8 cellular contexts compared by ENCODE assay signal in the genomic region with DNA sequence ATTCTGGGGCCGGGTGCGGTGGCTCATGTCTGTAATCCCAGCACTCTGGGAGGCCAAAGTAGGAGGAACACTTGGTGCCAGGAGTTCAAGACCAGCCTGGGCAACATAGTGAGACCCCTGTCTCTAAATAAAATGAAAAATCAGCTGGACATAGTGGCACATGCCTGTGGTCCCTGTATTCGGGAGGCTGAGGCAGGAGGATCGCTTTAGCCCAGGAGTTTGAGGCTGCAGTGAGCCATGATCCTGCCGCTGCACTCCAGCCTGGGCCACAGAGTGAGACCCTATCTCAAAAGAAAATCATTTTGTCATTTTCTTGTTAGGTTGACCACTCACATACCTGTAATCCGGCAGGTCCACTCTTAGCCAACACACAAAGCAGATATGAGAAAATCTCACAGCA.
A peak's percentile ranks its signal among the peaks of the same experiment; 100 is the strongest.
DNase-seq lines count a peak whose midpoint lies in the region; ATAC-seq and TF ChIP-seq lines count a peak whose summit lies in the region.
"Not testable (repeated sequence)": the region's sequence is repeated elsewhere in the genome, so short reads cannot be mapped to it uniquely, and the experiment has no call there.

No MANE protein-coding gene starts in this region.

- H3K4me3 Mint-ChIP-seq in CD14-positive monocyte, result not testable (repeated sequence)

- not testable (repeated sequence) for H3K27ac Mint-ChIP-seq in CD14-positive monocyte

- not testable (repeated sequence) for H3K9me3 ChIP-seq in HEK293 (ENCODE audit: control insufficient read depth, insufficient read depth, low read depth, low read length); lower lobe of right lung; transverse colon

- H3K4me1 Mint-ChIP-seq in CD14-positive monocyte, result not testable (repeated sequence)

- not testable (repeated sequence) for ATAC-seq in lower lobe of right lung

- TF ChIP-seq CTCF in 22Rv1 (IDR thresholded peaks at IDR 0.05), result 0 out of 2 replicates have a peak, but pooled peaks have one; percentile 2
- not testable (repeated sequence) for TF ChIP-seq CTCF in CD14-positive monocyte (IDR thresholded peaks at IDR 0.05); HEK293 (tag by site-specific recombination; IDR thresholded peaks at IDR 0.05); lower lobe of right lung (IDR thresholded peaks at IDR 0.05); transverse colon (IDR thresholded peaks at IDR 0.05)

- in situ Hi-C loops in transverse colon (cut with MboI; ENCODE audit: low pct_ligation_motif_present in 1 of 4, low pct_unique_long_range_greater_than_20kb in 1 of 4, low sequenced_read_pairs in 3 of 4), result not testable (repeated sequence)

- not testable (repeated sequence) for H3K36me3 Mint-ChIP-seq in CD14-positive monocyte

- CTCF ChIA-PET in HEK293 (lab: Yijun Ruan, JAX), result interaction anchor here (0.7 kb wide), 1 partner anchor 52 kb away, joined by 3 read pairs; no protein-coding TSS in a partner anchor

- 88 to 100% methylated on average over 1 to 6 of the region's 6 CpGs for WGBS in transverse colon (ENCODE audit: low coverage in 1 of 2), 2 donors

- not testable (repeated sequence) for H3K9me3 Mint-ChIP-seq in CD14-positive monocyte

- DNase-seq in CD14-positive monocyte (ENCODE audit: low spot score) (peak; percentile 10), cardiac septum (ENCODE audit: low spot score) (peak; percentile 9), lower lobe of right lung (peak; percentile 2), posterior vena cava (ENCODE audit: low spot score) (peak; percentile 12), transverse colon (peak; percentile 3)
- peak; percentile 3 for DNase-seq in activated CD8-positive, alpha-beta memory T cell treated with anti-CD3 and anti-CD28 coated beads, Interleukin-2, amount 50 U/mL, for 4 hours

- not testable (repeated sequence) for TF ChIP-seq POLR2A in transverse colon (IDR thresholded peaks at IDR 0.05)

- H3K4me3 ChIP-seq in HEK293 (ENCODE audit: low read depth, low read length); lower lobe of right lung; transverse colon: not testable (repeated sequence)

- intact Hi-C loops in CD14-positive monocyte (cut with micrococcal nuclease); cardiac septum (cut with DNase I); lower lobe of right lung (cut with DNase I); posterior vena cava (cut with DNase I); transverse colon (cut with DNase I; ENCODE audit: low total_unique reads): not testable (repeated sequence)

- not testable (repeated sequence) for H3K27ac ChIP-seq in 22Rv1; HEK293 (ENCODE audit: extremely low read depth, low read depth, low read length); lower lobe of right lung; transverse colon

- not testable (repeated sequence) for H3K27me3 ChIP-seq in lower lobe of right lung (ENCODE audit: low read depth); transverse colon

- TF ChIP-seq EP300 in transverse colon (IDR thresholded peaks at IDR 0.05; ENCODE audit: low read depth), result not testable (repeated sequence)

- not testable (repeated sequence) for H3K36me3 ChIP-seq in HEK293 (ENCODE audit: control insufficient read depth in 2 of 2, insufficient read depth in 1 of 2, low read length in 2 of 2); lower lobe of right lung; transverse colon

- POLR2A ChIA-PET in HEK293 (lab: Yijun Ruan, JAX), result not testable (repeated sequence)

- H3K27me3 Mint-ChIP-seq in CD14-positive monocyte (ENCODE audit: low read depth in 3 of 3), result peaks cover 3 to 22% (median 7%) of the 10 kb centered on the region in 3 donors

- H3K4me1 ChIP-seq in HEK293 (ENCODE audit: control insufficient read depth, insufficient read depth, low read length); lower lobe of right lung; transverse colon: not testable (repeated sequence)

TF ChIP-seq in HEK293, 187 proteins besides CTCF, POLR2A, EP300 and RAD21:
- TF ChIP-seq ZNF121 (tag by site-specific recombination; IDR thresholded peaks at IDR 0.05), result peak; percentile 62
